ENCODE assay signal across 1 cellular context in the genomic region with DNA sequence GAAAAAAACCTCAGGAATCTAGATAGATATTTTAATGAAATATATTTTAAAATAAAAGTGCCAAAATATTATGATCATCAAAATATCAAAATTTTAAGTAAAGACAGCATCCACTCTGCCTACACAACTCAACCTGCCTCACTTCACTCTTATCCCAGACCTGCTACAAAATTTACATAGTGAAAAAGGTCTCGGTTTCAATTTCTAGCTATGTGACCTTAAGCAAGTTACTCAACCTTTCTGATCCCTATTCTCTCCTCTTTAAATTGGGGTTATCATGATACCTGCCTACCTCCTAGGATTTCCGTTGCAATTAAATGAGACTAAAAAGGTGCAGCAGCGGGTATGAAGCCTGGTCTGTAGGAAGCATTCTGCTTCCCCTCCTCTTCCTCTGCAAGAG.
TF ChIP-seq lines count a peak whose summit lies in the region.

No MANE protein-coding gene starts in this region.

TF ChIP-seq in GM23338, 12 proteins besides CTCF, POLR2A, EP300 and RAD21:
- TF ChIP-seq ZNF462 (CRISPR knock-in tag; IDR thresholded peaks at IDR 0.05) (no peak), EZH2phosphoT487 (IDR thresholded peaks at IDR 0.05; ENCODE audit: unreplicated experiment) (no peak), STAT1 (IDR thresholded peaks at IDR 0.05; ENCODE audit: unreplicated experiment) (no peak), JUNB (IDR thresholded peaks at IDR 0.05; ENCODE audit: unreplicated experiment) (no peak), ZNF114 (CRISPR knock-in tag; IDR thresholded peaks at IDR 0.05) (no peak), EZH2 (IDR thresholded peaks at IDR 0.05; ENCODE audit: low read depth, unreplicated experiment) (no peak), ZNF331 (CRISPR knock-in tag; IDR thresholded peaks at IDR 0.05; ENCODE audit: low read depth) (no peak), POLR2AphosphoS5 (IDR thresholded peaks at IDR 0.05; ENCODE audit: low read depth) (no peak), CREB1 (CRISPR knock-in tag; IDR thresholded peaks at IDR 0.05; ENCODE audit: low read depth) (no peak), NANOG (IDR thresholded peaks at IDR 0.05; ENCODE audit: borderline replicate concordance) (no peak)
- TF ChIP-seq, protein P1, sequence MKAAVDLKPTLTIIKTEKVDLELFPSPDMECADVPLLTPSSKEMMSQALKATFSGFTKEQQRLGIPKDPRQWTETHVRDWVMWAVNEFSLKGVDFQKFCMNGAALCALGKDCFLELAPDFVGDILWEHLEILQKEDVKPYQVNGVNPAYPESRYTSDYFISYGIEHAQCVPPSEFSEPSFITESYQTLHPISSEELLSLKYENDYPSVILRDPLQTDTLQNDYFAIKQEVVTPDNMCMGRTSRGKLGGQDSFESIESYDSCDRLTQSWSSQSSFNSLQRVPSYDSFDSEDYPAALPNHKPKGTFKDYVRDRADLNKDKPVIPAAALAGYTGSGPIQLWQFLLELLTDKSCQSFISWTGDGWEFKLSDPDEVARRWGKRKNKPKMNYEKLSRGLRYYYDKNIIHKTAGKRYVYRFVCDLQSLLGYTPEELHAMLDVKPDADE (IDR thresholded peaks at IDR 0.05), result no peak
- TF ChIP-seq, protein P2, sequence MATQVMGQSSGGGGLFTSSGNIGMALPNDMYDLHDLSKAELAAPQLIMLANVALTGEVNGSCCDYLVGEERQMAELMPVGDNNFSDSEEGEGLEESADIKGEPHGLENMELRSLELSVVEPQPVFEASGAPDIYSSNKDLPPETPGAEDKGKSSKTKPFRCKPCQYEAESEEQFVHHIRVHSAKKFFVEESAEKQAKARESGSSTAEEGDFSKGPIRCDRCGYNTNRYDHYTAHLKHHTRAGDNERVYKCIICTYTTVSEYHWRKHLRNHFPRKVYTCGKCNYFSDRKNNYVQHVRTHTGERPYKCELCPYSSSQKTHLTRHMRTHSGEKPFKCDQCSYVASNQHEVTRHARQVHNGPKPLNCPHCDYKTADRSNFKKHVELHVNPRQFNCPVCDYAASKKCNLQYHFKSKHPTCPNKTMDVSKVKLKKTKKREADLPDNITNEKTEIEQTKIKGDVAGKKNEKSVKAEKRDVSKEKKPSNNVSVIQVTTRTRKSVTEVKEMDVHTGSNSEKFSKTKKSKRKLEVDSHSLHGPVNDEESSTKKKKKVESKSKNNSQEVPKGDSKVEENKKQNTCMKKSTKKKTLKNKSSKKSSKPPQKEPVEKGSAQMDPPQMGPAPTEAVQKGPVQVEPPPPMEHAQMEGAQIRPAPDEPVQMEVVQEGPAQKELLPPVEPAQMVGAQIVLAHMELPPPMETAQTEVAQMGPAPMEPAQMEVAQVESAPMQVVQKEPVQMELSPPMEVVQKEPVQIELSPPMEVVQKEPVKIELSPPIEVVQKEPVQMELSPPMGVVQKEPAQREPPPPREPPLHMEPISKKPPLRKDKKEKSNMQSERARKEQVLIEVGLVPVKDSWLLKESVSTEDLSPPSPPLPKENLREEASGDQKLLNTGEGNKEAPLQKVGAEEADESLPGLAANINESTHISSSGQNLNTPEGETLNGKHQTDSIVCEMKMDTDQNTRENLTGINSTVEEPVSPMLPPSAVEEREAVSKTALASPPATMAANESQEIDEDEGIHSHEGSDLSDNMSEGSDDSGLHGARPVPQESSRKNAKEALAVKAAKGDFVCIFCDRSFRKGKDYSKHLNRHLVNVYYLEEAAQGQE (IDR thresholded peaks at IDR 0.05; ENCODE audit: unreplicated experiment), result no peak
